Comparison of ENCODE assay signal across 1 cellular context in the genomic region with DNA sequence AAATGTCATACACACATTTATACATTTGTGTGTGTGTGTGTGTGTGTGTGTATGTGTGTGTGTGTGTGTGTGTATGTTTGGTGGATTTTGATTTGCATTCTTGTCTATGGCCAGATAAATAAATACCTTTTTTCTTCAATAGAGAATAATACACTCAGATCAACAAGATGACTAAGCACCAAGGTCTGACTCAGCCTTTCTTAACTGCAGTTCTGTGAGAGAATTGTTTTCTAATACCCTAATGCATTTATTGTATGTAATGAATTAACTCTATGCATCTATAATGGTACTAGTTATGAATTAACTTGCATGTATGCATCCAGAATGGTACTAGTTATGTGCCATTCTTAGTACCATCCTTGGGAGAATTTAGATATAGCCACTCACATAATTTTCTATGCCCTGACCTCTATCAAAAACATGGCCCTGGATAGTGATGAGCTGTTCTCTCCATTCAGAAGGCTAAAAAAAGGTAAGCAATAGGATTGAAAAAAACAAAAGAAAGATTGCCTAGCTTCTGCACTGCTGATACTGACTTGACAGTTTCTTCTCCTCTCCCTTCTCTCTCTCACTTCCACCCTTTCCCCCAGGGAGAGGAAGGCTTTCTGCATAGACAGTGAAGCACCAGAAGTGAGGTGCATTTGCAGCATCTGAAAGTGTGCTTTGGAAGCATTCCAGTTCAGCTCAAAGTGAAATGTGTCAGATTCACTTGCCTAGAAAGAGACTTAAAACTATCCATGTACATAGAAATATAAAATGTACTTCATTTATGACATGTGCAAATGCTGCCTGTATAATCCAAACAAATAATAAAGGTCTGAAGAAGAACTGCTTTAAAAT.
A peak's percentile ranks its signal among the peaks of the same experiment; 100 is the strongest.
TF ChIP-seq lines count a peak whose summit lies in the region.

No MANE protein-coding gene starts in this region.

TF ChIP-seq in K562, 482 proteins besides CTCF, POLR2A, EP300 and RAD21 (continues in another document):
- TF ChIP-seq MAZ (CRISPR knock-in tag; conservative IDR thresholded peaks at IDR 0.05 in 1 of 2, IDR thresholded peaks at IDR 0.05 in 1 of 2) (no peak), MAFG (tag; conservative IDR thresholded peaks at IDR 0.05) (peak; percentile 89), MAFK (IDR thresholded peaks at IDR 0.05; ENCODE audit: low read length) (peak; percentile 63; the same call in 1 of the 2 replicates), THAP7 (CRISPR knock-in tag; IDR thresholded peaks at IDR 0.05) (no peak), ZC3H11A (IDR thresholded peaks at IDR 0.05; ENCODE audit: low read depth, low read length) (no peak), HES1 (IDR thresholded peaks at IDR 0.05; ENCODE audit: low read depth) (no peak), FOXA1 (IDR thresholded peaks at IDR 0.05; ENCODE audit: borderline replicate concordance) (no peak), BACH1 (tag; IDR thresholded peaks at IDR 0.05) (no peak), L3MBTL2 (IDR thresholded peaks at IDR 0.05) (no peak), ZNF263 (CRISPR knock-in tag; IDR thresholded peaks at IDR 0.05; ENCODE audit: borderline replicate concordance) (no peak), ZNF444 (CRISPR knock-in tag; IDR thresholded peaks at IDR 0.05) (no peak), MYNN (IDR thresholded peaks at IDR 0.05) (no peak), MYNN (CRISPR knock-in tag; IDR thresholded peaks at IDR 0.05) (no peak), FOXK2 (conservative IDR thresholded peaks at IDR 0.05 in 1 of 2, IDR thresholded peaks at IDR 0.05 in 1 of 2; ENCODE audit: low read depth in 2 of 2) (no peak; a peak in 1 of 4 replicates), SAP30 (IDR thresholded peaks at IDR 0.05; ENCODE audit: borderline replicate concordance, insufficient read depth, low read depth, low read length, poor library complexity, severe bottlenecking) (no peak), ETV6 (IDR thresholded peaks at IDR 0.05; ENCODE audit: borderline replicate concordance in 1 of 2, low read depth in 2 of 2, low read length in 1 of 2) (no peak), ETV6 (CRISPR knock-in tag; IDR thresholded peaks at IDR 0.05; ENCODE audit: borderline replicate concordance) (no peak), HDGF (IDR thresholded peaks at IDR 0.05) (no peak), NCOA4 (IDR thresholded peaks at IDR 0.05; ENCODE audit: partially characterized antibody) (no peak), C11orf30 (IDR thresholded peaks at IDR 0.05; ENCODE audit: low read depth) (peak; percentile 87), MCM3 (IDR thresholded peaks at IDR 0.05) (no peak), ZNF212 (CRISPR knock-in tag; IDR thresholded peaks at IDR 0.05) (no peak), MCM2 (IDR thresholded peaks at IDR 0.05; ENCODE audit: low read depth) (no peak), TFAM (CRISPR knock-in tag; conservative IDR thresholded peaks at IDR 0.05) (no peak), IRF1 (CRISPR knock-in tag; IDR thresholded peaks at IDR 0.05; ENCODE audit: borderline replicate concordance) (no peak), ZNF12 (CRISPR knock-in tag; IDR thresholded peaks at IDR 0.05) (no peak), PHB2 (IDR thresholded peaks at IDR 0.05; ENCODE audit: low read depth) (no peak), ESRRA (IDR thresholded peaks at IDR 0.05; ENCODE audit: borderline replicate concordance, low read depth) (no peak), ZNF316 (IDR thresholded peaks at IDR 0.05) (peak; percentile 87), MAFF (IDR thresholded peaks at IDR 0.05; ENCODE audit: low read length) (peak; percentile 54; the same call in 1 of the 2 replicates), HSF4 (CRISPR knock-in tag; IDR thresholded peaks at IDR 0.05; ENCODE audit: borderline replicate concordance) (no peak), NFE2 (IDR thresholded peaks at IDR 0.05; ENCODE audit: low read depth) (peak; percentile 62), ZBTB17 (CRISPR knock-in tag; IDR thresholded peaks at IDR 0.05) (no peak)
- TF ChIP-seq, protein P1, sequence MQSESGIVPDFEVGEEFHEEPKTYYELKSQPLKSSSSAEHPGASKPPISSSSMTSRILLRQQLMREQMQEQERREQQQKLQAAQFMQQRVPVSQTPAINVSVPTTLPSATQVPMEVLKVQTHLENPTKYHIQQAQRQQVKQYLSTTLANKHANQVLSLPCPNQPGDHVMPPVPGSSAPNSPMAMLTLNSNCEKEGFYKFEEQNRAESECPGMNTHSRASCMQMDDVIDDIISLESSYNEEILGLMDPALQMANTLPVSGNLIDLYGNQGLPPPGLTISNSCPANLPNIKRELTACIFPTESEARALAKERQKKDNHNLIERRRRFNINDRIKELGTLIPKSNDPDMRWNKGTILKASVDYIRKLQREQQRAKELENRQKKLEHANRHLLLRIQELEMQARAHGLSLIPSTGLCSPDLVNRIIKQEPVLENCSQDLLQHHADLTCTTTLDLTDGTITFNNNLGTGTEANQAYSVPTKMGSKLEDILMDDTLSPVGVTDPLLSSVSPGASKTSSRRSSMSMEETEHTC (IDR thresholded peaks at IDR 0.05) = no peak
- TF ChIP-seq, protein P2, sequence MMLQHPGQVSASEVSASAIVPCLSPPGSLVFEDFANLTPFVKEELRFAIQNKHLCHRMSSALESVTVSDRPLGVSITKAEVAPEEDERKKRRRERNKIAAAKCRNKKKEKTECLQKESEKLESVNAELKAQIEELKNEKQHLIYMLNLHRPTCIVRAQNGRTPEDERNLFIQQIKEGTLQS (IDR thresholded peaks at IDR 0.05) = 0 out of 2 replicates have a peak, but pooled peaks have one; percentile 8
- TF ChIP-seq, protein P2 (CRISPR knock-in tag; conservative IDR thresholded peaks at IDR 0.05) = no peak
- TF ChIP-seq, protein P3, sequence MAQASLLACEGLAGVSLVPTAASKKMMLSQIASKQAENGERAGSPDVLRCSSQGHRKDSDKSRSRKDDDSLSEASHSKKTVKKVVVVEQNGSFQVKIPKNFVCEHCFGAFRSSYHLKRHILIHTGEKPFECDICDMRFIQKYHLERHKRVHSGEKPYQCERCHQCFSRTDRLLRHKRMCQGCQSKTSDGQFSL (CRISPR knock-in tag; IDR thresholded peaks at IDR 0.05) = no peak
- TF ChIP-seq, protein P3 (tag; IDR thresholded peaks at IDR 0.05) = no peak
- TF ChIP-seq, protein P4, sequence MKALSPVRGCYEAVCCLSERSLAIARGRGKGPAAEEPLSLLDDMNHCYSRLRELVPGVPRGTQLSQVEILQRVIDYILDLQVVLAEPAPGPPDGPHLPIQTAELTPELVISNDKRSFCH (CRISPR knock-in tag; IDR thresholded peaks at IDR 0.05) = no peak
- TF ChIP-seq, protein P4 (tag; IDR thresholded peaks at IDR 0.05) = no peak
- TF ChIP-seq, protein P5, sequence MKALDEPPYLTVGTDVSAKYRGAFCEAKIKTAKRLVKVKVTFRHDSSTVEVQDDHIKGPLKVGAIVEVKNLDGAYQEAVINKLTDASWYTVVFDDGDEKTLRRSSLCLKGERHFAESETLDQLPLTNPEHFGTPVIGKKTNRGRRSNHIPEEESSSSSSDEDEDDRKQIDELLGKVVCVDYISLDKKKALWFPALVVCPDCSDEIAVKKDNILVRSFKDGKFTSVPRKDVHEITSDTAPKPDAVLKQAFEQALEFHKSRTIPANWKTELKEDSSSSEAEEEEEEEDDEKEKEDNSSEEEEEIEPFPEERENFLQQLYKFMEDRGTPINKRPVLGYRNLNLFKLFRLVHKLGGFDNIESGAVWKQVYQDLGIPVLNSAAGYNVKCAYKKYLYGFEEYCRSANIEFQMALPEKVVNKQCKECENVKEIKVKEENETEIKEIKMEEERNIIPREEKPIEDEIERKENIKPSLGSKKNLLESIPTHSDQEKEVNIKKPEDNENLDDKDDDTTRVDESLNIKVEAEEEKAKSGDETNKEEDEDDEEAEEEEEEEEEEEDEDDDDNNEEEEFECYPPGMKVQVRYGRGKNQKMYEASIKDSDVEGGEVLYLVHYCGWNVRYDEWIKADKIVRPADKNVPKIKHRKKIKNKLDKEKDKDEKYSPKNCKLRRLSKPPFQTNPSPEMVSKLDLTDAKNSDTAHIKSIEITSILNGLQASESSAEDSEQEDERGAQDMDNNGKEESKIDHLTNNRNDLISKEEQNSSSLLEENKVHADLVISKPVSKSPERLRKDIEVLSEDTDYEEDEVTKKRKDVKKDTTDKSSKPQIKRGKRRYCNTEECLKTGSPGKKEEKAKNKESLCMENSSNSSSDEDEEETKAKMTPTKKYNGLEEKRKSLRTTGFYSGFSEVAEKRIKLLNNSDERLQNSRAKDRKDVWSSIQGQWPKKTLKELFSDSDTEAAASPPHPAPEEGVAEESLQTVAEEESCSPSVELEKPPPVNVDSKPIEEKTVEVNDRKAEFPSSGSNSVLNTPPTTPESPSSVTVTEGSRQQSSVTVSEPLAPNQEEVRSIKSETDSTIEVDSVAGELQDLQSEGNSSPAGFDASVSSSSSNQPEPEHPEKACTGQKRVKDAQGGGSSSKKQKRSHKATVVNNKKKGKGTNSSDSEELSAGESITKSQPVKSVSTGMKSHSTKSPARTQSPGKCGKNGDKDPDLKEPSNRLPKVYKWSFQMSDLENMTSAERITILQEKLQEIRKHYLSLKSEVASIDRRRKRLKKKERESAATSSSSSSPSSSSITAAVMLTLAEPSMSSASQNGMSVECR (CRISPR knock-in tag; IDR thresholded peaks at IDR 0.05) = no peak
- TF ChIP-seq, protein P6, sequence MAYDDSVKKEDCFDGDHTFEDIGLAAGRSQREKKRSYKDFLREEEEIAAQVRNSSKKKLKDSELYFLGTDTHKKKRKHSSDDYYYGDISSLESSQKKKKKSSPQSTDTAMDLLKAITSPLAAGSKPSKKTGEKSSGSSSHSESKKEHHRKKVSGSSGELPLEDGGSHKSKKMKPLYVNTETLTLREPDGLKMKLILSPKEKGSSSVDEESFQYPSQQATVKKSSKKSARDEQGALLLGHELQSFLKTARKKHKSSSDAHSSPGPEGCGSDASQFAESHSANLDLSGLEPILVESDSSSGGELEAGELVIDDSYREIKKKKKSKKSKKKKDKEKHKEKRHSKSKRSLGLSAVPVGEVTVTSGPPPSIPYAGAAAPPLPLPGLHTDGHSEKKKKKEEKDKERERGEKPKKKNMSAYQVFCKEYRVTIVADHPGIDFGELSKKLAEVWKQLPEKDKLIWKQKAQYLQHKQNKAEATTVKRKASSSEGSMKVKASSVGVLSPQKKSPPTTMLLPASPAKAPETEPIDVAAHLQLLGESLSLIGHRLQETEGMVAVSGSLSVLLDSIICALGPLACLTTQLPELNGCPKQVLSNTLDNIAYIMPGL (CRISPR knock-in tag; IDR thresholded peaks at IDR 0.05) = no peak
- TF ChIP-seq, protein P7, sequence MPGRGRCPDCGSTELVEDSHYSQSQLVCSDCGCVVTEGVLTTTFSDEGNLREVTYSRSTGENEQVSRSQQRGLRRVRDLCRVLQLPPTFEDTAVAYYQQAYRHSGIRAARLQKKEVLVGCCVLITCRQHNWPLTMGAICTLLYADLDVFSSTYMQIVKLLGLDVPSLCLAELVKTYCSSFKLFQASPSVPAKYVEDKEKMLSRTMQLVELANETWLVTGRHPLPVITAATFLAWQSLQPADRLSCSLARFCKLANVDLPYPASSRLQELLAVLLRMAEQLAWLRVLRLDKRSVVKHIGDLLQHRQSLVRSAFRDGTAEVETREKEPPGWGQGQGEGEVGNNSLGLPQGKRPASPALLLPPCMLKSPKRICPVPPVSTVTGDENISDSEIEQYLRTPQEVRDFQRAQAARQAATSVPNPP (IDR thresholded peaks at IDR 0.05; ENCODE audit: borderline replicate concordance, insufficient read depth, insufficient read length) = no peak
- TF ChIP-seq, protein P8, sequence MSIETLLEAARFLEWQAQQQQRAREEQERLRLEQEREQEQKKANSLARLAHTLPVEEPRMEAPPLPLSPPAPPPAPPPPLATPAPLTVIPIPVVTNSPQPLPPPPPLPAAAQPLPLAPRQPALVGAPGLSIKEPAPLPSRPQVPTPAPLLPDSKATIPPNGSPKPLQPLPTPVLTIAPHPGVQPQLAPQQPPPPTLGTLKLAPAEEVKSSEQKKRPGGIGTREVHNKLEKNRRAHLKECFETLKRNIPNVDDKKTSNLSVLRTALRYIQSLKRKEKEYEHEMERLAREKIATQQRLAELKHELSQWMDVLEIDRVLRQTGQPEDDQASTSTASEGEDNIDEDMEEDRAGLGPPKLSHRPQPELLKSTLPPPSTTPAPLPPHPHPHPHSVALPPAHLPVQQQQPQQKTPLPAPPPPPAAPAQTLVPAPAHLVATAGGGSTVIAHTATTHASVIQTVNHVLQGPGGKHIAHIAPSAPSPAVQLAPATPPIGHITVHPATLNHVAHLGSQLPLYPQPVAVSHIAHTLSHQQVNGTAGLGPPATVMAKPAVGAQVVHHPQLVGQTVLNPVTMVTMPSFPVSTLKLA (conservative IDR thresholded peaks at IDR 0.05) = no peak
